Comparison of ENCODE assay signal across 21 cellular contexts in the genomic region with DNA sequence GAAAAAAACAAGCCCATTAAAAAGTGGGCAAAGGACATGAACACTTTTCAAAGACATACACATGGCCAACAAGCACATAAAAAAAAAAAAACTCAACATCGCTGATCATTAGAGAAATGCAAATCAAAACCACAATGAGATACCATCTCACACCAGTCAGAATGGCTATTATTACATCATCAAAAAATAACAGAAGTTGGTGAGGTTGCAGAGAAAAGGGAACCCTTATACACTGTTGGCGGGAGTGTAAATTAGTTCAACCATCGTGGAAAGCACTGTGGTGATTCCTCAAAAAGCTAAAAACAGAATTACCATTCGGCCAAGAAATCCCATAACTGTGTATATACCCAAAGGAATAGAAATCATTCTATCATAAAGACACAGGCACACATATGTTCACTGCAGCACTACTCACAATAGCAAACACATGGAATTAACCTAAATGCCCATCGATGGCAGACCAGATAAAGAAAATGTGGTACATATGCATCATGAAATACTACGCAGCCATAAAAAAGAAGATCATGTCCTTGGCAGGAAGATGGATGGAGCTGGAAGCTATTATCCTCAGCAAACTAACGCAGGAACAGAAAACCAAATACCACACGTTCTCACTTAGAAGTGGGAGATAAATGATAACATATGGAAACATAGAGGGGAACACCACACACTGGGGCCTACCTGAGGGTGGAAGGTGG.
"Had no signal": no experiment of that assay in that cellular context is flagged by ENCODE, and none has a peak within 500 bp of the region (broad histone marks: within the 10 kb centered on the region; RNA-seq: fewer than 3 reads in every experiment).

No MANE protein-coding gene starts in this region.

- H3K4me2 ChIP-seq: hepatocyte had no signal

- FAIRE-seq: colon, endometrium, kidney, pancreas had no signal

- H3K27me3 ChIP-seq: hepatocyte, pancreas, sigmoid colon, stomach, testis, upper lobe of right lung had no signal

- H3K27me3 Mint-ChIP-seq: activated CD4-positive, alpha-beta T cell treated with anti-CD3 and anti-CD28 coated beads, Interleukin-2, amount 10 ng/mL, durations not matched to agents 24 days and 14 days; naive thymus-derived CD8-positive, alpha-beta T cell had no signal

- ATAC-seq: activated CD8-positive, alpha-beta T cell treated with anti-CD3 and anti-CD28 coated beads, Interleukin-2, amount 10 ng/mL, durations not matched to agents 7 days and 5 days; activated naive CD4-positive, alpha-beta T cell treated with anti-CD3 and anti-CD28 coated beads, Interleukin-2, amount 50 U/mL, for 72 hours; esophagus mucosa; mucosa of descending colon; naive thymus-derived CD8-positive, alpha-beta T cell; pancreas; upper lobe of right lung had no signal

- H3K4me3 Mint-ChIP-seq: activated CD4-positive, alpha-beta T cell treated with anti-CD3 and anti-CD28 coated beads, Interleukin-2, amount 10 ng/mL, durations not matched to agents 24 days and 14 days; activated CD8-positive, alpha-beta T cell treated with anti-CD3 and anti-CD28 coated beads, Interleukin-2, amount 10 ng/mL, durations not matched to agents 7 days and 5 days; naive thymus-derived CD8-positive, alpha-beta T cell had no signal

- H3K36me3 ChIP-seq: pancreas had no signal

- H3K27ac ChIP-seq: hepatocyte, left ventricle myocardium inferior, pancreas, sigmoid colon, stomach, testis, upper lobe of right lung had no signal

- H3K4me1 ChIP-seq: left ventricle myocardium inferior, pancreas, sigmoid colon, stomach, testis, upper lobe of right lung had no signal

- H3K4me3 ChIP-seq: hepatocyte, left ventricle myocardium inferior, mucosa of descending colon, pancreas, sigmoid colon, stomach, testis, upper lobe of right lung had no signal

- H3K9me3 ChIP-seq: left ventricle myocardium inferior, mucosa of descending colon, pancreas, sigmoid colon, stomach, testis, upper lobe of right lung had no signal

- DNase-seq: activated CD4-positive, alpha-beta T cell treated with anti-CD3 and anti-CD28 coated beads, Interleukin-2, amount 10 ng/mL, durations not matched to agents 24 days and 14 days; activated CD4-positive, CD25-positive, alpha-beta regulatory T cell; activated CD8-positive, alpha-beta memory T cell treated with anti-CD3 and anti-CD28 coated beads, Interleukin-2, amount 50 U/mL, for 4 hours; activated CD8-positive, alpha-beta T cell treated with anti-CD3 and anti-CD28 coated beads, Interleukin-2, amount 10 ng/mL, durations not matched to agents 7 days and 5 days; activated effector memory CD4-positive, alpha-beta T cell treated with anti-CD3 and anti-CD28 coated beads, Interleukin-2, amount 50 U/mL, for 16 hours; activated T-cell treated with anti-CD3 and anti-CD28 coated beads, Interleukin-2, amount 50 U/mL, for 48 hours; kidney; left ventricle myocardium inferior; mucosa of descending colon; naive thymus-derived CD8-positive, alpha-beta T cell; pancreas; sigmoid colon; stimulated activated CD4-positive, alpha-beta T cell treated with anti-CD3 and anti-CD28 coated beads, Interleukin-1b, Interleukin-23, amount 100 ng/mL, for 48 hours; stomach; testis; upper lobe of right lung had no signal

- H2AFZ ChIP-seq: hepatocyte had no signal

- H3K9me3 Mint-ChIP-seq: activated naive CD4-positive, alpha-beta T cell treated with anti-CD3 and anti-CD28 coated beads, Interleukin-2, amount 50 U/mL, for 72 hours; naive thymus-derived CD8-positive, alpha-beta T cell had no signal

- H3K27ac Mint-ChIP-seq: activated CD4-positive, alpha-beta T cell treated with anti-CD3 and anti-CD28 coated beads, Interleukin-2, amount 10 ng/mL, durations not matched to agents 24 days and 14 days; activated CD8-positive, alpha-beta T cell treated with anti-CD3 and anti-CD28 coated beads, Interleukin-2, amount 10 ng/mL, durations not matched to agents 7 days and 5 days; activated naive CD4-positive, alpha-beta T cell treated with anti-CD3 and anti-CD28 coated beads, Interleukin-2, amount 50 U/mL, for 72 hours had no signal
